In genomic region chr2:238061310-238062202, GRCh38 we compare ENCODE assay signal across 8 cellular contexts. TPM values are rescaled to one million over a fixed set of nuclear protein-coding genes. Genes with fewer than 3 reads are reported as not detected.
DNase-seq lines count a peak whose midpoint lies in the region; ATAC-seq and TF ChIP-seq lines count a peak whose summit lies in the region.

No MANE protein-coding gene starts in this region.

- peaks cover 13% of the 10 kb centered on the region for H3K36me3 Mint-ChIP-seq in CD4-positive, CD25-positive, alpha-beta regulatory T cell

- H3K27me3 Mint-ChIP-seq in CD4-positive, CD25-positive, alpha-beta regulatory T cell = peaks cover 5% of the 10 kb centered on the region

- no peaks in the 10 kb centered on the region for H3K27me3 ChIP-seq in CD4-positive, CD25-positive, alpha-beta regulatory T cell (ENCODE audit: control insufficient read depth, insufficient read depth, low read length)
- H3K27me3 ChIP-seq in ascending aorta = no peaks in the 10 kb centered on the region

- peaks cover 15% of the 10 kb centered on the region for H3K36me3 ChIP-seq in CD4-positive, CD25-positive, alpha-beta regulatory T cell (ENCODE audit: control insufficient read depth, insufficient read depth, low read length)
- H3K36me3 ChIP-seq in ascending aorta = peaks cover 0 to 6% of the 10 kb centered on the region in 2 donors

- intact Hi-C loops in ascending aorta (cut with DNase I) = loop anchor here (1.0 to 2.0 kb wide), 6 partner anchors 63 to 203 kb away; partner anchors contain the start of genes HES6 and KLHL30

- H3K4me3 Mint-ChIP-seq in CD4-positive, CD25-positive, alpha-beta regulatory T cell = peak overlapping the region; percentile 88 to 92 (median 89)

- H3K4me1 Mint-ChIP-seq in CD4-positive, CD25-positive, alpha-beta regulatory T cell = peaks cover 25 to 53% (median 33%) of the 10 kb centered on the region in 4 donors

- H3K9me3 Mint-ChIP-seq in CD4-positive, CD25-positive, alpha-beta regulatory T cell = peaks cover 0 to 5% (median 1%) of the 10 kb centered on the region in 7 donors

- peak overlapping the region; percentile 81 for H3K27ac ChIP-seq in CD4-positive, CD25-positive, alpha-beta regulatory T cell (ENCODE audit: insufficient read depth, low read length, poor library complexity, severe bottlenecking)
- H3K27ac ChIP-seq in ascending aorta = peak overlapping the region; percentile 70 to 82

- peak overlapping the region in 2 of 3 donors; percentile 79 to 96 for H3K27ac Mint-ChIP-seq in CD4-positive, CD25-positive, alpha-beta regulatory T cell

- ATAC-seq in CD4-positive, CD25-positive, alpha-beta regulatory T cell (ENCODE audit: low read depth in 2 of 2) = no peak
- ATAC-seq in GM19035 (IDR thresholded peaks at IDR 0.05; ENCODE audit: unreplicated experiment) = peak; percentile 14
- peak; percentile 28 for ATAC-seq in HG03442 (IDR thresholded peaks at IDR 0.05; ENCODE audit: unreplicated experiment)
- no peak for ATAC-seq in GM21576 (IDR thresholded peaks at IDR 0.05; ENCODE audit: unreplicated experiment)

- peak in 1 of 3 donors; percentile 57 for DNase-seq in CD4-positive, CD25-positive, alpha-beta regulatory T cell
- DNase-seq in ascending aorta (ENCODE audit: low spot score in 2 of 2) = peak in 1 of 2 donors; percentile 65
- peak; percentile 39 for DNase-seq in stimulated activated CD4-positive, alpha-beta T cell treated with anti-CD3 and anti-CD28 coated beads, Interleukin-12 subunit alpha, Interleukin-12 subunit beta, amount 100 ng/mL, for 4 hours

- peak overlapping the region; percentile 69 for H3K4me3 ChIP-seq in CD4-positive, CD25-positive, alpha-beta regulatory T cell (ENCODE audit: low read depth, low read length)
- peak overlapping the region; percentile 85 to 92 for H3K4me3 ChIP-seq in ascending aorta
- peak overlapping the region; percentile 94 for H3K4me3 ChIP-seq in iPS-18c (ENCODE audit: insufficient read depth, low read depth, low read length)

- no peak for TF ChIP-seq CTCF in ascending aorta (IDR thresholded peaks at IDR 0.05)

- peaks cover 23% of the 10 kb centered on the region for H3K4me1 ChIP-seq in CD4-positive, CD25-positive, alpha-beta regulatory T cell (ENCODE audit: control insufficient read depth, insufficient read depth, low read length, poor library complexity, severe bottlenecking)
- H3K4me1 ChIP-seq in ascending aorta = peaks cover 5 to 17% of the 10 kb centered on the region in 2 donors

- H3K9me3 ChIP-seq in CD4-positive, CD25-positive, alpha-beta regulatory T cell (ENCODE audit: control insufficient read depth in 2 of 2, low read length in 2 of 2) = no peaks in the 10 kb centered on the region
- H3K9me3 ChIP-seq in ascending aorta (no peaks in the 10 kb centered on the region), iPS-18c (ENCODE audit: control insufficient read depth, insufficient read depth, low read length) (peaks cover 4% of the 10 kb centered on the region)

TF ChIP-seq in PFSK-1, 5 proteins besides CTCF, POLR2A, EP300 and RAD21:
- TF ChIP-seq SIN3A (IDR thresholded peaks at IDR 0.05; ENCODE audit: borderline replicate concordance, insufficient read depth, low read length) (0 out of 2 replicates have a peak, but pooled peaks have one; percentile 62), REST (IDR thresholded peaks at IDR 0.05; ENCODE audit: insufficient read depth in 1 of 2, low read depth in 2 of 2, low read length in 2 of 2) (0 out of 4 replicates have a peak, but pooled peaks of 1 of the 2 experiments have one; percentile 14), FOXP2 (optimal IDR thresholded peaks at IDR 0.05; ENCODE audit: borderline replicate concordance, extremely low read depth, extremely low read length, insufficient read depth) (no peak)

RNA-seq across cellular contexts. Expression of gene SCLY, which starts 0.8 kb away (rescaled TPM):
- total RNA-seq in CD4-positive, CD25-positive, alpha-beta regulatory T cell = 16.0 TPM
- polyA plus RNA-seq in CD4-positive, CD25-positive, alpha-beta regulatory T cell = 10 to 100 TPM; 10.3 to 17.8 (median 13.5) TPM
- polyA plus RNA-seq in PFSK-1 (2012; ENCODE audit: insufficient read length, low read depth) = 90.7 TPM
- total RNA-seq in ascending aorta = 87.5 TPM

RNA-seq across cellular contexts. Expression of gene ESPNL, which starts 38.6 kb away (rescaled TPM):
- total RNA-seq in CD4-positive, CD25-positive, alpha-beta regulatory T cell = not detected
- polyA plus RNA-seq in CD4-positive, CD25-positive, alpha-beta regulatory T cell = not detected
- 1.5 TPM for polyA plus RNA-seq in PFSK-1 (2012; ENCODE audit: insufficient read length, low read depth)
- not detected for total RNA-seq in ascending aorta

Comparison
In these comparisons a context has a peak if more than half of its experiments do, and no peak if none do; other contexts are left out.
1. ATAC-seq: peak in GM19035 (single experiment) and HG03442 (single experiment); none in CD4-positive, CD25-positive, alpha-beta regulatory T cell (0 of 2) and GM21576 (single experiment).
2. Peak in every context shown above with its lines, with median percentiles within 50 percentile points of each other: H3K4me3 ChIP-seq.